22 cellular contexts compared by ENCODE assay signal in genomic region chr5:180166168-180166567, GRCh38. TPM values are rescaled to one million over a fixed set of nuclear protein-coding genes. Genes with fewer than 3 reads are reported as not detected.
"Had no signal": no experiment of that assay in that cellular context is flagged by ENCODE, and none has a peak within 500 bp of the region (broad histone marks: within the 10 kb centered on the region; RNA-seq: fewer than 3 reads in every experiment).

No MANE protein-coding gene starts in this region.

- H3K36me3 Mint-ChIP-seq: activated naive CD4-positive, alpha-beta T cell treated with anti-CD3 and anti-CD28 coated beads, Interleukin-2, amount 50 U/mL, for 72 hours; natural killer cell had no signal

- DNase-seq: activated CD4-positive, alpha-beta T cell treated with anti-CD3 and anti-CD28 coated beads, Interleukin-2, amount 50 U/mL, for 4 hours; activated CD4-positive, CD25-positive, alpha-beta regulatory T cell treated with anti-CD3 and anti-CD28 coated beads, Interleukin-2, amount 50 U/mL, for 72 hours; activated gamma-delta T cell treated with Interleukin-2 at 50 U/mL for 16 hours; effector CD8-positive, alpha-beta T cell; heart right ventricle; mesendoderm; natural killer cell; stimulated activated CD4-positive, alpha-beta T cell treated with anti-CD3 and anti-CD28 coated beads, Interleukin-12 subunit alpha, Interleukin-12 subunit beta, amount 100 ng/mL, for 4 hours; stimulated activated CD4-positive, alpha-beta T cell treated with anti-CD3 and anti-CD28 coated beads, Interleukin-1b, Interleukin-23, amount 100 ng/mL, for 48 hours; stimulated activated CD8-positive, alpha-beta memory T cell treated with anti-CD3 and anti-CD28 coated beads, Interleukin-4, amount 100 ng/mL, for 48 hours; stimulated activated naive CD4-positive, alpha-beta T cell; T1000; thyroid gland had no signal

- H3K27ac ChIP-seq: gastroesophageal sphincter, neutrophil, parathyroid adenoma, thyroid gland, VCaP had no signal

- H3K36me3 ChIP-seq: gastroesophageal sphincter, heart right ventricle, neutrophil, thyroid gland had no signal

- H3K9me3 Mint-ChIP-seq: natural killer cell had no signal

- H3K4me3 ChIP-seq: gastroesophageal sphincter, heart right ventricle, thyroid gland had no signal

- ATAC-seq: activated naive CD4-positive, alpha-beta T cell treated with anti-CD3 and anti-CD28 coated beads, Interleukin-2, amount 50 U/mL, for 72 hours; esophagus mucosa; gastroesophageal sphincter; heart right ventricle; natural killer cell had no signal

- H3K27me3 ChIP-seq: neutrophil, thyroid gland had no signal

- H3K27ac Mint-ChIP-seq: activated naive CD4-positive, alpha-beta T cell treated with anti-CD3 and anti-CD28 coated beads, Interleukin-2, amount 50 U/mL, for 72 hours; natural killer cell had no signal

- H3K4me3 Mint-ChIP-seq: natural killer cell had no signal

- H3K9me3 ChIP-seq: neutrophil, thyroid gland had no signal

- H3K4me1 Mint-ChIP-seq: natural killer cell had no signal

- H3K4me1 ChIP-seq: parathyroid adenoma had no signal

RNA-seq across cellular contexts. Expression of gene RASGEF1C, which starts 42.8 kb away (rescaled TPM):
- total RNA-seq: activated CD8-positive, alpha-beta memory T cell treated with anti-CD3 and anti-CD28 coated beads for 36 hours; activated naive CD4-positive, alpha-beta T cell treated with anti-CD3 and anti-CD28 coated beads, Interleukin-2, amount 50 U/mL, for 72 hours; bronchial epithelial cell; esophagus mucosa; natural killer cell; renal cortical epithelial cell had no signal
